Comparison of ENCODE assay signal across 16 cellular contexts in the genomic region with DNA sequence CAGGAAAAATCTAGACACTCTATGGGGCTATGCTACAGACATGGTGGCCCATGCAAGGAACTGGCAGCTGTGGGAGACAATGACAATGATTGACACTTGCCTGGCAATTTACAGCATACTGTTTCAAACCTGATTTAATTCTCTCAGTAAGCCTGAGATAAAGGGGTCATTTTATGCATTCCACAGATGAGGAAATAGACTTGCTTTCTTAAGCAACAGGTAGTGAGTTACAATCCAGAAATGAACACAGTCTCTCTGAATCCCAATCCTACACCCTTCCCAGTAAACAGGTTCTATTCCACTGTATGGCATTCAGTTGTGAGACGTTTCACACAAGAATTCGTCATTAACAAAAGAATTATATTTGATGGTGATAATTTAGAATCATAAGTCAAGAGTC. TPM values are rescaled to one million over a fixed set of nuclear protein-coding genes. Genes with fewer than 3 reads are reported as not detected.
A peak's percentile ranks its signal among the peaks of the same experiment; 100 is the strongest.
DNase-seq lines count a peak whose midpoint lies in the region; ATAC-seq, FAIRE-seq and TF ChIP-seq lines count a peak whose summit lies in the region.
"Had no signal": no experiment of that assay in that cellular context is flagged by ENCODE, and none has a peak within 500 bp of the region (broad histone marks: within the 10 kb centered on the region; RNA-seq: fewer than 3 reads in every experiment).

No MANE protein-coding gene starts in this region.

- peaks cover 89% of the 10 kb centered on the region for H3K4me1 ChIP-seq in CD4-positive, alpha-beta memory T cell (ENCODE audit: insufficient read depth, low read length)

- no peak for TF ChIP-seq CTCF in fibroblast of pulmonary artery (IDR thresholded peaks at IDR 0.05; ENCODE audit: low read length, missing control alignments)

- POLR2A ChIA-PET in CD4-positive, alpha-beta memory T cell (lab: Charles Lee; ENCODE audit: partially characterized antibody), result interaction anchor here (1.3 to 16.3 kb wide), 2 partner anchors 15 to 63 kb away, joined by 3 to 164 read pairs; partner anchors contain the start of gene PCNX1

- no peak for TF ChIP-seq POLR2A in GM12892 (IDR thresholded peaks at IDR 0.05; ENCODE audit: low read depth, low read length)

- ATAC-seq in T-helper 17 cell (no peak), GM21737 (IDR thresholded peaks at IDR 0.05; ENCODE audit: unreplicated experiment) (no peak)
- ATAC-seq: Panc1, Right ventricle myocardium inferior had no signal

- no peak for DNase-seq in CD4-positive, alpha-beta memory T cell
- DNase-seq in GM12892 (ENCODE audit: insufficient read length) (no peak), T-helper 17 cell (no peak), fibroblast of pulmonary artery (ENCODE audit: low read depth) (peak; percentile 39), dermis blood vessel endothelial cell (no peak)
- DNase-seq in activated CD4-positive, alpha-beta T cell treated with anti-CD3 and anti-CD28 coated beads for 4 hours, result no peak
- DNase-seq: C1 segment of cervical spinal cord, NCI-H1092 treated with DMSO at 0.1 percent for 48 hours, NCI-H146, NCI-H2081, NCI-H2171 treated with DMSO at 0.1 percent for 48 hours had no signal

- H3K9me3 ChIP-seq in CD4-positive, alpha-beta memory T cell (ENCODE audit: control insufficient read depth in 1 of 2, low read length in 2 of 2), result no peaks in the 10 kb centered on the region
- H3K9me3 ChIP-seq in T-helper 17 cell (ENCODE audit: control insufficient read depth, low read length, poor library complexity, severe bottlenecking), result no peaks in the 10 kb centered on the region

- no peak overlapping the region for H3K27ac ChIP-seq in CD4-positive, alpha-beta memory T cell (ENCODE audit: low read depth, low read length)
- H3K27ac ChIP-seq: KMS-11 had no signal

- H3K4me3 ChIP-seq in CD4-positive, alpha-beta memory T cell (ENCODE audit: low read length in 2 of 2), result no peak overlapping the region
- H3K4me3 ChIP-seq in fibroblast of pulmonary artery (replicated peaks; ENCODE audit: low read depth, low read length), result no peak overlapping the region

- no peaks in the 10 kb centered on the region for H3K27me3 ChIP-seq in CD4-positive, alpha-beta memory T cell (ENCODE audit: insufficient read depth, low read length)

- CTCF ChIA-PET in CD4-positive, alpha-beta memory T cell (lab: Charles Lee; ENCODE audit: partially characterized antibody), result interaction anchor here (1.7 to 8.1 kb wide), 3 partner anchors 9 to 19 kb away, joined by 5 to 59 read pairs (median 12); partner anchors contain the start of gene PCNX1

- intact Hi-C loops in CD4-positive, alpha-beta memory T cell (cut with micrococcal nuclease), result no loop called here

- H3K27me3 Mint-ChIP-seq in CD4-positive, alpha-beta memory T cell, result no peaks in the 10 kb centered on the region
- no peaks in the 10 kb centered on the region for H3K27me3 Mint-ChIP-seq in T-helper 17 cell

- no peaks in the 10 kb centered on the region for H3K9me3 Mint-ChIP-seq in CD4-positive, alpha-beta memory T cell

- H3K4me1 Mint-ChIP-seq in CD4-positive, alpha-beta memory T cell, result peaks cover 58 to 93% (median 77%) of the 10 kb centered on the region in 4 donors
- peaks cover 60% of the 10 kb centered on the region for H3K4me1 Mint-ChIP-seq in T-helper 17 cell

- H3K36me3 ChIP-seq in CD4-positive, alpha-beta memory T cell (ENCODE audit: insufficient read depth, low read length), result no peaks in the 10 kb centered on the region

- peak overlapping the region in 4 of 7 donors; percentile 41 to 72 (median 57) for H3K27ac Mint-ChIP-seq in CD4-positive, alpha-beta memory T cell
- peak overlapping the region; percentile 95 for H3K27ac Mint-ChIP-seq in T-helper 17 cell

- H3K36me3 Mint-ChIP-seq in CD4-positive, alpha-beta memory T cell, result no peaks in the 10 kb centered on the region
- H3K36me3 Mint-ChIP-seq in T-helper 17 cell (ENCODE audit: low read depth), result no peaks in the 10 kb centered on the region

- peak; percentile 24 for FAIRE-seq in GM12892 (lab: Jason Lieb, UNC)
- FAIRE-seq: D721Med had no signal

- H3K4me3 Mint-ChIP-seq in CD4-positive, alpha-beta memory T cell, result peak overlapping the region in 1 of 8 donors; percentile 25
- no peak overlapping the region for H3K4me3 Mint-ChIP-seq in T-helper 17 cell

RNA-seq across cellular contexts. Expression of gene PCNX1, which starts 15.5 kb away (rescaled TPM):
- total RNA-seq in CD4-positive, alpha-beta memory T cell, result 100 to 1,000 TPM; 115 to 128 TPM
- 10 to 100 TPM; 10.7 to 21.8 TPM for polyA plus RNA-seq in CD4-positive, alpha-beta memory T cell
- polyA plus RNA-seq in GM12892 (2012; ENCODE audit: missing spikeins), result 14.3 TPM
- total RNA-seq in T-helper 17 cell (100 to 1,000 TPM; 140 to 153 TPM), dermis blood vessel endothelial cell (33.4 and 49.0 TPM in 2 replicates)
